ENCODE assay signal across 13 cellular contexts in the genomic region with DNA sequence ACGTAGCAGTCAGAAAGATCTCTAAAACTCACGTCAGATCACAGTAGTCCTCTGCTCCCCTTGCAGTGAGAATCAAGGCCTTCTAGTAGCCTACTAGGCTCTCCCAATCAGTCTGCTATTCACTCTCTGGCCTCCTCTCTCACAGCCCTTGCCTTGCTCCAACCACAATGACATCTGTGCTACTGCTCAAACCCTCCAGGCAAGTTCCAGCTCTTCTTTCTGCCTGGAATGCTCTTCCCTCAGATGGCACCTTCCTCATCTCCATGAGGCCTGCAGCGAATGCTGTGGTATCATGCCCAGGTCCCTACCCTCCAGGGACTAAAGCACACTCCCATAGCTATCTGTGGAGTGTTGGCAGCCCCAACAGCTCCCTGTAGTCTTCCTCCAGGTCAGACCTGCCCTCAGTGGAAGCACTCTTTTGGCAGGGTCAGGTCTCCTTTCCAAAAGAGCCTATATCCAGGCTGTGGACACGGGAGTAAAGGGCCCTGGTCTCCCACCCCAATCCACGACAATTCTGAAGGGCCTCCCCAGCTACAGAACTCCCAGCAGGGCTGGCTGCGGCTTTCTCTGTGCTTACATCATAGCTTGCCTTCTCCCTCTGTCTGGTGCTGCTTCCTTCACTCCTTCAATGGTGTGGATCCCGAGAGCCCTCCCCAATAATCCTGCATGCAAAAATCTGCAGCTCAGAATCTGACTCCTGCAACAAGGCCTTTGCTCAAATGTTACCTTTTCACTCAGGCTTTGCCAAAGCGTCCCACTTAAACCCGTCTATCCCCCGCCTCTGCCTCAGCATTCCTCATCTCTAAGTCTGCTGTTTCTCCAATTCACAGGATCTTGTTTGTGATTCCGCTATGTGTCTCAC. TPM values are rescaled to one million over a fixed set of nuclear protein-coding genes. Genes with fewer than 3 reads are reported as not detected.
DNase-seq lines count a peak whose midpoint lies in the region; ATAC-seq and TF ChIP-seq lines count a peak whose summit lies in the region.
"Had no signal": no experiment of that assay in that cellular context is flagged by ENCODE, and none has a peak within 500 bp of the region (broad histone marks: within the 10 kb centered on the region; RNA-seq: fewer than 3 reads in every experiment).

No MANE protein-coding gene starts in this region.

- DNase-seq in CD4-positive, alpha-beta T cell: no peak
- DNase-seq in activated T-helper 1 cell treated with anti-CD3 and anti-CD28 coated beads, Interleukin-12 subunit alpha, Interleukin-12 subunit beta, Interleukin-2, Interleukin-4 antibody, amounts not matched to agents 30 ng/mL and 10 ng/mL and 1 ng/mL, durations not matched to agents 14 hours and 24 hours and 36 hours (ENCODE audit: low spot score): no peak
- DNase-seq in mesendoderm (peak; percentile 37), ascending aorta (ENCODE audit: low spot score in 2 of 2) (no peak), NCI-H2227 treated with DMSO at 0.1 percent for 48 hours (lab: John Stamatoyannopoulos, UW) (no peak), NOMO-1 (lab: John Stamatoyannopoulos, UW; ENCODE audit: unreplicated experiment in 2 of 2) (no peak)
- DNase-seq: activated CD8-positive, alpha-beta memory T cell treated with anti-CD3 and anti-CD28 coated beads, Interleukin-2, amount 50 U/mL, for 48 hours; central memory CD4-positive, alpha-beta T cell; NCI-H446; stimulated activated CD4-positive, alpha-beta T cell treated with anti-CD3 and anti-CD28 coated beads, Interleukin-4, amount 100 ng/mL, for 24 hours; T1000 had no signal

- peaks cover 91% of the 10 kb centered on the region for H3K4me1 Mint-ChIP-seq in CD4-positive, alpha-beta T cell (ENCODE audit: low read depth)
- H3K4me1 Mint-ChIP-seq in activated T-helper 1 cell treated with anti-CD3 and anti-CD28 coated beads, Interleukin-12 subunit alpha, Interleukin-12 subunit beta, Interleukin-2, Interleukin-4 antibody, amounts not matched to agents 30 ng/mL and 10 ng/mL and 1 ng/mL, durations not matched to agents 14 hours and 24 hours and 36 hours (ENCODE audit: low read depth): peaks cover 73% of the 10 kb centered on the region

- H3K9me3 ChIP-seq in CD4-positive, alpha-beta T cell (ENCODE audit: control insufficient read depth, low read length): no peaks in the 10 kb centered on the region
- H3K9me3 ChIP-seq in HEK293 (ENCODE audit: control insufficient read depth, insufficient read depth, low read depth, low read length) (no peaks in the 10 kb centered on the region), ascending aorta (no peaks in the 10 kb centered on the region)

- no peaks in the 10 kb centered on the region for H3K4me1 ChIP-seq in HEK293 (ENCODE audit: control insufficient read depth, insufficient read depth, low read length)
- H3K4me1 ChIP-seq in mesendoderm (ENCODE audit: control insufficient read depth, low read depth, low read length): peaks cover 26% of the 10 kb centered on the region
- H3K4me1 ChIP-seq in ascending aorta: peaks cover 0 to 7% of the 10 kb centered on the region in 2 donors

- no peak overlapping the region for H3K4me3 ChIP-seq in HEK293 (ENCODE audit: low read depth, low read length)
- no peak overlapping the region for H3K4me3 ChIP-seq in mesendoderm (ENCODE audit: low read length)
- H3K4me3 ChIP-seq in ascending aorta: no peak overlapping the region

- no peak overlapping the region for H2BK5ac ChIP-seq in mesendoderm (ENCODE audit: low read length)

- H3K79me2 ChIP-seq in mesendoderm (ENCODE audit: control insufficient read depth, insufficient read depth, low read length): peaks cover 80% of the 10 kb centered on the region

- no peak overlapping the region for H2BK15ac ChIP-seq in mesendoderm (replicated peaks; ENCODE audit: low read depth)

- H3K79me1 ChIP-seq in mesendoderm (ENCODE audit: low read length): peaks cover 38% of the 10 kb centered on the region

- no peak overlapping the region for H3K4me2 ChIP-seq in mesendoderm (ENCODE audit: low read length)

- peak overlapping the region; percentile 68 for H3K56ac ChIP-seq in mesendoderm (ENCODE audit: low read length)

- no peak overlapping the region for H4K8ac ChIP-seq in mesendoderm (ENCODE audit: low read depth, low read length)

- H3K9me3 Mint-ChIP-seq in CD4-positive, alpha-beta T cell: no peaks in the 10 kb centered on the region
- no peaks in the 10 kb centered on the region for H3K9me3 Mint-ChIP-seq in activated T-helper 1 cell treated with anti-CD3 and anti-CD28 coated beads, Interleukin-12 subunit alpha, Interleukin-12 subunit beta, Interleukin-2, Interleukin-4 antibody, amounts not matched to agents 30 ng/mL and 10 ng/mL and 1 ng/mL, durations not matched to agents 14 hours and 24 hours and 36 hours

- H3K9ac ChIP-seq in mesendoderm (ENCODE audit: low read length): peak overlapping the region; percentile 13

- H2BK120ac ChIP-seq in mesendoderm (ENCODE audit: low read depth, low read length): no peak overlapping the region

- peak overlapping the region; percentile 12 for H3K4me3 Mint-ChIP-seq in CD4-positive, alpha-beta T cell
- peak overlapping the region; percentile 0 for H3K4me3 Mint-ChIP-seq in activated T-helper 1 cell treated with anti-CD3 and anti-CD28 coated beads, Interleukin-12 subunit alpha, Interleukin-12 subunit beta, Interleukin-2, Interleukin-4 antibody, amounts not matched to agents 30 ng/mL and 10 ng/mL and 1 ng/mL, durations not matched to agents 14 hours and 24 hours and 36 hours

- H3K27me3 Mint-ChIP-seq in CD4-positive, alpha-beta T cell: no peaks in the 10 kb centered on the region
- H3K27me3 Mint-ChIP-seq in activated T-helper 1 cell treated with anti-CD3 and anti-CD28 coated beads, Interleukin-12 subunit alpha, Interleukin-12 subunit beta, Interleukin-2, Interleukin-4 antibody, amounts not matched to agents 30 ng/mL and 10 ng/mL and 1 ng/mL, durations not matched to agents 14 hours and 24 hours and 36 hours (ENCODE audit: insufficient read depth): no peaks in the 10 kb centered on the region

- CTCF ChIA-PET in CD4-positive, alpha-beta T cell (lab: Charles Lee): no interaction called here
- CTCF ChIA-PET in HEK293 (lab: Yijun Ruan, JAX): interaction anchor here (0.7 to 1.3 kb wide), 3 partner anchors 22 to 243 kb away, joined by 3 to 4 read pairs (median 4); no protein-coding TSS in a partner anchor

- intact Hi-C loops in CD4-positive, alpha-beta T cell (cut with DNase I, micrococcal nuclease): no loop called here
- intact Hi-C loops in activated T-helper 1 cell treated with anti-CD3 and anti-CD28 coated beads, Interleukin-12 subunit alpha, Interleukin-12 subunit beta, Interleukin-2, Interleukin-4 antibody, amounts not matched to agents 30 ng/mL and 10 ng/mL and 1 ng/mL, durations not matched to agents 14 hours and 24 hours and 36 hours (cut with micrococcal nuclease): no loop called here
- intact Hi-C loops in ascending aorta (cut with DNase I): no loop called here

- no peak overlapping the region for H2AK5ac ChIP-seq in mesendoderm (ENCODE audit: low read length)

- no peak overlapping the region for H3K27ac ChIP-seq in CD4-positive, alpha-beta T cell (ENCODE audit: low read depth, low read length)
- H3K27ac ChIP-seq in HEK293 (ENCODE audit: extremely low read depth, low read depth, low read length): no peak overlapping the region
- no peak overlapping the region for H3K27ac ChIP-seq in mesendoderm (ENCODE audit: low read depth, low read length)
- no peak overlapping the region for H3K27ac ChIP-seq in ascending aorta

- peak overlapping the region; percentile 82 for H3K27ac Mint-ChIP-seq in CD4-positive, alpha-beta T cell
- H3K27ac Mint-ChIP-seq in activated T-helper 1 cell treated with anti-CD3 and anti-CD28 coated beads, Interleukin-12 subunit alpha, Interleukin-12 subunit beta, Interleukin-2, Interleukin-4 antibody, amounts not matched to agents 30 ng/mL and 10 ng/mL and 1 ng/mL, durations not matched to agents 14 hours and 24 hours and 36 hours: peak overlapping the region; percentile 76

- H3K18ac ChIP-seq in mesendoderm (ENCODE audit: low read length): no peak overlapping the region

- H3K36me3 ChIP-seq in HEK293 (ENCODE audit: control insufficient read depth in 2 of 2, insufficient read depth in 1 of 2, low read length in 2 of 2): peaks cover 0 to 25% of the 10 kb centered on the region in 2 experiments; a peak in 1 of 3 replicates
- no peaks in the 10 kb centered on the region for H3K36me3 ChIP-seq in mesendoderm (ENCODE audit: control insufficient read depth, insufficient read depth, low read length)
- H3K36me3 ChIP-seq in ascending aorta: peaks cover 0 to 2% of the 10 kb centered on the region in 2 donors

- WGBS in mesendoderm (ENCODE audit: extremely low coverage, insufficient coverage, low lambda C conversion rate): no CpG with 5 or more reads among the region's 11 CpGs

- ATAC-seq in CD4-positive, alpha-beta T cell (ENCODE audit: poor library complexity): no peak
- no peak for ATAC-seq in GM18907 (IDR thresholded peaks at IDR 0.05; ENCODE audit: unreplicated experiment)

- H3K23ac ChIP-seq in mesendoderm (ENCODE audit: low read length): peak overlapping the region; percentile 56

- H3K27me3 ChIP-seq in CD4-positive, alpha-beta T cell (ENCODE audit: control insufficient read depth, insufficient read depth, low read length): no peaks in the 10 kb centered on the region
- H3K27me3 ChIP-seq in mesendoderm (ENCODE audit: insufficient read depth, low read length, poor library complexity) (no peaks in the 10 kb centered on the region), ascending aorta (no peaks in the 10 kb centered on the region)

- POLR2A ChIA-PET in CD4-positive, alpha-beta T cell (lab: Charles Lee): interaction anchor here (1.6 kb wide), 1 partner anchor 9 kb away, joined by 10 read pairs; a partner anchor contains a TSS
- POLR2A ChIA-PET in HEK293 (lab: Yijun Ruan, JAX): interaction anchor here (0.6 kb wide), 1 partner anchor 254 kb away, joined by 3 read pairs; no protein-coding TSS in a partner anchor

- no peak for TF ChIP-seq CTCF in CD4-positive, alpha-beta T cell (IDR thresholded peaks at IDR 0.05)
- TF ChIP-seq CTCF in HEK293 (tag by site-specific recombination; IDR thresholded peaks at IDR 0.05) (no peak), ascending aorta (IDR thresholded peaks at IDR 0.05) (no peak)

- peaks cover 6% of the 10 kb centered on the region for H3K36me3 Mint-ChIP-seq in CD4-positive, alpha-beta T cell (ENCODE audit: low read depth)
- peaks cover 22% of the 10 kb centered on the region for H3K36me3 Mint-ChIP-seq in activated T-helper 1 cell treated with anti-CD3 and anti-CD28 coated beads, Interleukin-12 subunit alpha, Interleukin-12 subunit beta, Interleukin-2, Interleukin-4 antibody, amounts not matched to agents 30 ng/mL and 10 ng/mL and 1 ng/mL, durations not matched to agents 14 hours and 24 hours and 36 hours (ENCODE audit: low read depth)

- no peak overlapping the region for H4K5ac ChIP-seq in mesendoderm (ENCODE audit: low read length)

- H3K4ac ChIP-seq in mesendoderm (ENCODE audit: low read depth, low read length): no peak overlapping the region

RNA-seq across cellular contexts. Expression of a gene that starts 8.9 kb away (rescaled TPM):
- 10 to 100 TPM; 15.2 to 15.5 TPM for total RNA-seq in CD4-positive, alpha-beta T cell
- total RNA-seq in activated T-helper 1 cell treated with anti-CD3 and anti-CD28 coated beads, Interleukin-12 subunit alpha, Interleukin-12 subunit beta, Interleukin-2, Interleukin-4 antibody, amounts not matched to agents 30 ng/mL and 10 ng/mL and 1 ng/mL, durations not matched to agents 14 hours and 24 hours and 36 hours: 44.2 and 46.0 TPM in 2 replicates
- polyA plus RNA-seq in mesendoderm (2013, experiment 1 of 2): 33.7 TPM
- 34.4 TPM for polyA plus RNA-seq in mesendoderm (2013, experiment 2 of 2)
- total RNA-seq in ascending aorta: 36.2 TPM

RNA-seq across cellular contexts. Expression of a gene that starts 9.7 kb away (rescaled TPM):
- 10 to 100 TPM; 10.7 to 11.3 TPM for total RNA-seq in CD4-positive, alpha-beta T cell
- total RNA-seq in activated T-helper 1 cell treated with anti-CD3 and anti-CD28 coated beads, Interleukin-12 subunit alpha, Interleukin-12 subunit beta, Interleukin-2, Interleukin-4 antibody, amounts not matched to agents 30 ng/mL and 10 ng/mL and 1 ng/mL, durations not matched to agents 14 hours and 24 hours and 36 hours: 36.0 and 38.5 TPM in 2 replicates
- 20.6 TPM for polyA plus RNA-seq in mesendoderm (2013, experiment 1 of 2)
- polyA plus RNA-seq in mesendoderm (2013, experiment 2 of 2): 21.9 TPM
- 14.7 TPM for total RNA-seq in ascending aorta

RNA-seq across cellular contexts. Expression of a gene that starts 24.8 kb away (rescaled TPM):
- total RNA-seq in CD4-positive, alpha-beta T cell: 10 to 100 TPM; 30.2 to 32.6 TPM
- total RNA-seq in activated T-helper 1 cell treated with anti-CD3 and anti-CD28 coated beads, Interleukin-12 subunit alpha, Interleukin-12 subunit beta, Interleukin-2, Interleukin-4 antibody, amounts not matched to agents 30 ng/mL and 10 ng/mL and 1 ng/mL, durations not matched to agents 14 hours and 24 hours and 36 hours: 22.8 and 26.8 TPM in 2 replicates
- 15.7 TPM for polyA plus RNA-seq in mesendoderm (2013, experiment 1 of 2)
- polyA plus RNA-seq in mesendoderm (2013, experiment 2 of 2): 15.7 TPM
- 58.5 TPM for total RNA-seq in ascending aorta

RNA-seq across cellular contexts. Expression of a gene that starts 56.3 kb away (rescaled TPM):
- total RNA-seq in CD4-positive, alpha-beta T cell: 10 to 100 TPM; 68.5 to 77.4 TPM
- 88.2 and 108 TPM in 2 replicates for total RNA-seq in activated T-helper 1 cell treated with anti-CD3 and anti-CD28 coated beads, Interleukin-12 subunit alpha, Interleukin-12 subunit beta, Interleukin-2, Interleukin-4 antibody, amounts not matched to agents 30 ng/mL and 10 ng/mL and 1 ng/mL, durations not matched to agents 14 hours and 24 hours and 36 hours
- polyA plus RNA-seq in mesendoderm (2013, experiment 1 of 2): 115 TPM
- polyA plus RNA-seq in mesendoderm (2013, experiment 2 of 2): 113 TPM
- total RNA-seq in ascending aorta: 81.5 TPM

RNA-seq across cellular contexts. Expression of a gene that starts 57.0 kb away (rescaled TPM):
- total RNA-seq in CD4-positive, alpha-beta T cell: under 1 TPM; 0.75 to 0.82 TPM
- 104 and 116 TPM in 2 replicates for total RNA-seq in activated T-helper 1 cell treated with anti-CD3 and anti-CD28 coated beads, Interleukin-12 subunit alpha, Interleukin-12 subunit beta, Interleukin-2, Interleukin-4 antibody, amounts not matched to agents 30 ng/mL and 10 ng/mL and 1 ng/mL, durations not matched to agents 14 hours and 24 hours and 36 hours
- 20.0 TPM for polyA plus RNA-seq in mesendoderm (2013, experiment 1 of 2)
- polyA plus RNA-seq in mesendoderm (2013, experiment 2 of 2): 20.5 TPM
- total RNA-seq in ascending aorta: not detected
